In the genomic region with DNA sequence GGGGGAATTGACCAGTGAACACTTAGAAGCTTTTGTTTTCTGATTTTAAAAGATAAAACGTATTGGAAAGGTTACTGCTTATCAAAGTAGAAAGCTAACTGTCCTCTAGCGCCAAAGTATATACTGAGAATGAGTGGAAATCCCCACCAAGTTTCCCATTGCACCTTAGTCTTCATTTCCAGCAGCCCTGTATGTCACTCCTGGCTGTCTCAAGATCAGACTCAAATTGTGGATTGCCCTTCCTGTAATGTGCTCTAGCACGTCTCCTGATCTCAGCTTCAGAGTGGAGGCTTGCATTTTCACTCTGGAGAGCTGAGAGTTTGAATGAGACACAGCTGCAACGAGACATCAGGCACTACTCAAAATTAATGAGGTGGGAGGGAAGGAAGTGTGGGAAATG, we compare ENCODE assay signal across 15 cellular contexts. TPM values are rescaled to one million over a fixed set of nuclear protein-coding genes. Genes with fewer than 3 reads are reported as not detected.
A peak's percentile ranks its signal among the peaks of the same experiment; 100 is the strongest.
DNase-seq lines count a peak whose midpoint lies in the region; ATAC-seq and TF ChIP-seq lines count a peak whose summit lies in the region.
"Had no signal": no experiment of that assay in that cellular context is flagged by ENCODE, and none has a peak within 500 bp of the region (broad histone marks: within the 10 kb centered on the region; RNA-seq: fewer than 3 reads in every experiment).

No MANE protein-coding gene starts in this region.

- intact Hi-C loops in colonic mucosa (cut with DNase I) (no loop called here), mammary epithelial cell (cut with micrococcal nuclease) (no loop called here)

- dilution Hi-C loops in mammary epithelial cell (cut with HindIII; ENCODE audit: low sequenced_read_pairs): no loop called here

- H3K79me2 ChIP-seq in mammary epithelial cell (ENCODE audit: insufficient read depth, low read length): no peaks in the 10 kb centered on the region

- no peaks in the 10 kb centered on the region for H3K9me3 ChIP-seq in colonic mucosa
- H3K9me3 ChIP-seq in mammary epithelial cell (replicated peaks; ENCODE audit: insufficient read depth, low read length): no peaks in the 10 kb centered on the region
- H3K9me3 ChIP-seq: BLaER1, heart right ventricle had no signal

- ATAC-seq in GM19025 (IDR thresholded peaks at IDR 0.05; ENCODE audit: low read depth, unreplicated experiment) (peak; percentile 82), HG02610 (IDR thresholded peaks at IDR 0.05; ENCODE audit: unreplicated experiment) (peak; percentile 97), HG03565 (IDR thresholded peaks at IDR 0.05; ENCODE audit: unreplicated experiment) (peak; percentile 71)
- ATAC-seq: effector memory CD8-positive, alpha-beta T cell; heart right ventricle had no signal

- H3K27ac ChIP-seq in colonic mucosa (no peak overlapping the region), mammary epithelial cell (ENCODE audit: insufficient read depth, low read depth, low read length) (no peak overlapping the region)
- H3K27ac ChIP-seq: BLaER1, heart right ventricle, SK-N-MC had no signal

- H2AFZ ChIP-seq in mammary epithelial cell (ENCODE audit: low read depth, low read length): no peak overlapping the region

- DNase-seq in GM06990 (ENCODE audit: extremely low read depth, insufficient read length) (peak; percentile 18), inferior parietal cortex (ENCODE audit: extremely low spot score) (no peak), colonic mucosa (no peak), Ammon's horn (ENCODE audit: low spot score) (no peak), mammary epithelial cell (no peak)
- DNase-seq: effector memory CD8-positive, alpha-beta T cell; heart right ventricle; retina had no signal

- in situ Hi-C loops in mammary epithelial cell (cut with MboI; ENCODE audit: low sequenced_read_pairs in 2 of 2): no loop called here

- H3K27me3 ChIP-seq in GM06990 (replicated peaks; ENCODE audit: control insufficient read depth, insufficient read depth, low read length): no peaks in the 10 kb centered on the region
- no peaks in the 10 kb centered on the region for H3K27me3 ChIP-seq in colonic mucosa
- no peaks in the 10 kb centered on the region for H3K27me3 ChIP-seq in mammary epithelial cell (ENCODE audit: insufficient read depth, low read length)
- H3K27me3 ChIP-seq: BLaER1, heart right ventricle had no signal

- H4K20me1 ChIP-seq in mammary epithelial cell (ENCODE audit: insufficient read depth, low read length): no peaks in the 10 kb centered on the region
- H4K20me1 ChIP-seq: BLaER1 had no signal

- H3K4me2 ChIP-seq in mammary epithelial cell (ENCODE audit: insufficient read depth, low read depth, low read length): no peak overlapping the region
- H3K4me2 ChIP-seq: BLaER1 had no signal

- no TSS peak for BruUV-seq in mammary epithelial cell (replicated peaks; lab: Mats Ljungman, UMichigan)

- CTCF ChIA-PET in mammary epithelial cell (lab: Charles Lee; ENCODE audit: low non-redundant PET): no interaction called here

- H3K4me3 ChIP-seq in GM06990 (replicated peaks; ENCODE audit: low read depth, low read length) (no peak overlapping the region; the same call in 1 of the 2 replicates), colonic mucosa (no peak overlapping the region), mammary epithelial cell (replicated peaks in 1 of 3; ENCODE audit: insufficient read depth in 1 of 3, low read depth in 2 of 3, low read length in 3 of 3) (no peak overlapping the region)
- H3K4me3 ChIP-seq: BLaER1, heart right ventricle, SK-N-MC had no signal

- 95% methylated on average over 4 of the region's 4 CpGs for WGBS in mammary epithelial cell (ENCODE audit: low coverage, missing lambda C conversion rate)

- H3K36me3 ChIP-seq in GM06990 (ENCODE audit: control insufficient read depth, insufficient read depth, low read length) (peaks cover 3% of the 10 kb centered on the region), colonic mucosa (no peaks in the 10 kb centered on the region), mammary epithelial cell (ENCODE audit: insufficient read depth, low read length) (peaks cover 16% of the 10 kb centered on the region)

- TF ChIP-seq CTCF in GM06990 (IDR thresholded peaks at IDR 0.05; ENCODE audit: insufficient read depth, low read length, poor library complexity, severe bottlenecking) (no peak), colonic mucosa (IDR thresholded peaks at IDR 0.05) (no peak), mammary epithelial cell (conservative IDR thresholded peaks at IDR 0.05 in 1 of 2, IDR thresholded peaks at IDR 0.05 in 1 of 2; ENCODE audit: extremely low read depth in 1 of 2, insufficient read depth in 1 of 2, low read depth in 1 of 2, low read length in 2 of 2) (no peak)

- H3K4me1 ChIP-seq in colonic mucosa (no peaks in the 10 kb centered on the region), mammary epithelial cell (ENCODE audit: insufficient read depth, low read length) (no peaks in the 10 kb centered on the region)
- H3K4me1 ChIP-seq: BLaER1, heart right ventricle had no signal

- H3K9ac ChIP-seq in colonic mucosa (ENCODE audit: low read depth in 2 of 2, low read length in 2 of 2) (no peak overlapping the region), mammary epithelial cell (ENCODE audit: insufficient read depth, low read length) (no peak overlapping the region)
- H3K9ac ChIP-seq: BLaER1 had no signal

RNA-seq across cellular contexts. Expression of a gene that starts 26.6 kb away (rescaled TPM):
- total RNA-seq in colonic mucosa (10 to 100 TPM; 72.2 to 79.1 TPM), mammary epithelial cell (10 to 100 TPM; 44.2 to 56.0 TPM)
- 44.4 TPM for polyA plus RNA-seq in mammary epithelial cell
- 70.6 TPM for polyA minus RNA-seq in mammary epithelial cell

RNA-seq across cellular contexts. Expression of a gene that starts 27.5 kb away (rescaled TPM):
- total RNA-seq in colonic mucosa: 10 to 100 TPM in 1 of 2 donors, 1 to 10 TPM in 1; 4.2 to 34.9 TPM
- not detected for total RNA-seq in mammary epithelial cell
- not detected for polyA plus RNA-seq in mammary epithelial cell
- not detected for polyA minus RNA-seq in mammary epithelial cell
- total RNA-seq: heart right ventricle, mesothelial cell of epicardium had no signal
- polyA plus RNA-seq: heart right ventricle had no signal

RNA-seq across cellular contexts. Expression of a gene that starts 36.1 kb away (rescaled TPM):
- total RNA-seq in colonic mucosa: not detected
- total RNA-seq in mammary epithelial cell: not detected
- not detected for polyA plus RNA-seq in mammary epithelial cell
- polyA minus RNA-seq in mammary epithelial cell: not detected
- total RNA-seq: heart right ventricle, mesothelial cell of epicardium, NCI-H460 had no signal
- polyA plus RNA-seq: heart right ventricle had no signal

Comparison
In these comparisons a context has a peak if more than half of its experiments do, and no peak if none do; other contexts are left out.
1. RNA of a gene that starts 27.5 kb away (total RNA-seq): 4.2 to 34.9 TPM in colonic mucosa; not detected in mammary epithelial cell; every median in the first group is over 4 times any median in the second.
2. Peak in every context shown above with its lines, with median percentiles within 50 percentile points of each other: ATAC-seq.